1 cellular context compared by ENCODE assay signal in the genomic region with DNA sequence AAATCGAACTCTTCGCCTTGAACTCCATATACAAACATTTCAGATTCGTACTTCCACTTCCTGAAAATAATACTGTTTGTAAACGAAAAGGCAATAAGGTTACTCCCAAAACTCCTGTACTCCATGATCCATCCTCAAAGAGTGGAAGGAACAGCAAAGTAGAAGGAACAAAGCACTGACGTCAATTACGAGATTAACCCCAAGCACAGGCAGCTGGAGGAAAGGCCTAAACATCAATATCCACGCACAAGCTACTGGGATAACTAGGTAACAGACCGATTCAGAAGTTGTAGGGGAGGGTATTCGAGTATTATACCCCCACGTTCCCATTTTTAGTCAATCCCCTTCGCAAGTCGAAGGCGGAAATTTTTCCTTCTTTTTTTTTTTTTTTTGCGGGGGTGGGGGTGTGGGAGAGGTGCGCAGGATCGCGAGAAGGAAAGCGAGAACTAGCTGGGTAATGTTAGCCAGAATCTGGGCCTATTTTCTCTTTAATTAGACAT.
TF ChIP-seq lines count a peak whose summit lies in the region.

No MANE protein-coding gene starts in this region.

TF ChIP-seq in HCT116, 20 proteins besides CTCF, POLR2A, EP300 and RAD21 (continued from another document):
- TF ChIP-seq, protein P1, sequence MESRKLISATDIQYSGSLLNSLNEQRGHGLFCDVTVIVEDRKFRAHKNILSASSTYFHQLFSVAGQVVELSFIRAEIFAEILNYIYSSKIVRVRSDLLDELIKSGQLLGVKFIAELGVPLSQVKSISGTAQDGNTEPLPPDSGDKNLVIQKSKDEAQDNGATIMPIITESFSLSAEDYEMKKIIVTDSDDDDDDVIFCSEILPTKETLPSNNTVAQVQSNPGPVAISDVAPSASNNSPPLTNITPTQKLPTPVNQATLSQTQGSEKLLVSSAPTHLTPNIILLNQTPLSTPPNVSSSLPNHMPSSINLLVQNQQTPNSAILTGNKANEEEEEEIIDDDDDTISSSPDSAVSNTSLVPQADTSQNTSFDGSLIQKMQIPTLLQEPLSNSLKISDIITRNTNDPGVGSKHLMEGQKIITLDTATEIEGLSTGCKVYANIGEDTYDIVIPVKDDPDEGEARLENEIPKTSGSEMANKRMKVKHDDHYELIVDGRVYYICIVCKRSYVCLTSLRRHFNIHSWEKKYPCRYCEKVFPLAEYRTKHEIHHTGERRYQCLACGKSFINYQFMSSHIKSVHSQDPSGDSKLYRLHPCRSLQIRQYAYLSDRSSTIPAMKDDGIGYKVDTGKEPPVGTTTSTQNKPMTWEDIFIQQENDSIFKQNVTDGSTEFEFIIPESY (IDR thresholded peaks at IDR 0.05; ENCODE audit: extremely low read depth, insufficient replicate concordance, low read length) = peak; percentile 85
- TF ChIP-seq SP1 (IDR thresholded peaks at IDR 0.05; ENCODE audit: low read depth) (no peak), SIN3A (IDR thresholded peaks at IDR 0.05; ENCODE audit: low read depth) (peak; percentile 24; the same call in 1 of the 2 replicates), CEBPB (IDR thresholded peaks at IDR 0.05; ENCODE audit: low read depth) (no peak), ZNF274 (IDR thresholded peaks at IDR 0.05; ENCODE audit: low read depth, low read length) (no peak), EZH2 (IDR thresholded peaks at IDR 0.05) (no peak), YY1 (IDR thresholded peaks at IDR 0.05; ENCODE audit: extremely low read depth, insufficient replicate concordance, low read depth, low read length) (no peak), TCF7L2 (IDR thresholded peaks at IDR 0.05; ENCODE audit: borderline replicate concordance, extremely low read depth, insufficient read depth, insufficient read length) (peak; percentile 25)
TF ChIP-seq in HCT116: peak in this region for 6.
